Comparison of ENCODE assay signal across 20 cellular contexts in the genomic region with DNA sequence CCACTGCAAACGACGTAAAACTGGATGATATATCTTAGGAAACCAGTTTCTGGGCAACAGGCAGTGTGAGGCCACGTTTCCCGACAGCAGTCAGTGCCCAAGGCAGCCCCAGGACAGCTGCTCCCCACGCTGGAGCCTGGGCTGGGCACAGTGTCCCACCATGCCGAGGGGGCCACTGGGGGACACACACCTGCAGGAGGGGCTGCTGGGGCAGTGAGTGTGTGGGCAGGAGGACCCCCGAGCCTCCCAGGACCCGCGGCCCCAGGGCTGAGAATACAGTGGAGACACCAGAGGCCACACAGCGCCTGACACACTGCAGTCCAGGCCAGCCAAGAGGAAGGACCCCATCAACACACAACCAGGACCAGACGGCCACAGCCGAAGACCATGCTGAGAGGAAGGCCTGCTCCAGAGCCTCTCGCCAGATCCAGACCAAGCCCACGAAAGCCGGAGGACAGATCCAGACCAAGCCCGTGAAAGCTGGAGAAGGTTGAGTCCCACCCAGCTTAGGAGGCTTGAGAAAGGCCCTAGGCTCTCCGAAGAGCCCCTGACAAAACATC. TPM values are rescaled to one million over a fixed set of nuclear protein-coding genes. Genes with fewer than 3 reads are reported as not detected.
DNase-seq lines count a peak whose midpoint lies in the region; ATAC-seq, FAIRE-seq and TF ChIP-seq lines count a peak whose summit lies in the region.
"Had no signal": no experiment of that assay in that cellular context is flagged by ENCODE, and none has a peak within 500 bp of the region (broad histone marks: within the 10 kb centered on the region; RNA-seq: fewer than 3 reads in every experiment).

No MANE protein-coding gene starts in this region.

- H3K27ac ChIP-seq in astrocyte (ENCODE audit: low read depth, low read length): peak overlapping the region; percentile 31
- no peak overlapping the region for H3K27ac ChIP-seq in neural progenitor cell
- H3K27ac ChIP-seq: C4-2B had no signal

- H3K9ac ChIP-seq in astrocyte (ENCODE audit: low read length): peak overlapping the region; percentile 55
- H3K9ac ChIP-seq in neural progenitor cell: no peak overlapping the region

- H3K27ac Mint-ChIP-seq in activated T-cell treated with anti-CD3 and anti-CD28 coated beads, Interleukin-2, amount 50 U/mL, for 72 hours: no peak overlapping the region
- no peak overlapping the region for H3K27ac Mint-ChIP-seq in astrocyte (ENCODE audit: unreplicated experiment)
- H3K27ac Mint-ChIP-seq in neural progenitor cell: no peak overlapping the region

- H3K36me3 ChIP-seq in H7 (replicated peaks; ENCODE audit: control insufficient read depth, insufficient read depth, low read length) (no peaks in the 10 kb centered on the region; the same call in 1 of the 2 replicates), astrocyte (ENCODE audit: insufficient read depth, low read length) (no peaks in the 10 kb centered on the region), neural progenitor cell (no peaks in the 10 kb centered on the region)

- H3F3A ChIP-seq in neural progenitor cell (ENCODE audit: low read depth): no peaks in the 10 kb centered on the region

- peaks cover 10% of the 10 kb centered on the region for H4K20me1 ChIP-seq in astrocyte (ENCODE audit: insufficient read depth, low read length)
- H4K20me1 ChIP-seq in neural progenitor cell (ENCODE audit: low read depth): no peaks in the 10 kb centered on the region

- H3K4me3 ChIP-seq in H7 (ENCODE audit: insufficient read depth, low read depth, low read length) (no peak overlapping the region), astrocyte (ENCODE audit: insufficient read depth, low read depth, low read length) (no peak overlapping the region), neural progenitor cell (no peak overlapping the region)

- peaks cover 8% of the 10 kb centered on the region for H3K27me3 Mint-ChIP-seq in activated T-cell treated with anti-CD3 and anti-CD28 coated beads, Interleukin-2, amount 50 U/mL, for 72 hours (ENCODE audit: low read depth)
- H3K27me3 Mint-ChIP-seq in astrocyte (ENCODE audit: low read depth, unreplicated experiment) (no peaks in the 10 kb centered on the region), neural progenitor cell (ENCODE audit: insufficient read depth, low read depth) (peaks cover 6% of the 10 kb centered on the region)
- H3K27me3 Mint-ChIP-seq: IgD-negative memory B cell had no signal

- TF ChIP-seq CTCF in astrocyte (IDR thresholded peaks at IDR 0.05; ENCODE audit: insufficient read depth, low read depth, low read length): no peak
- no peak for TF ChIP-seq CTCF in neural progenitor cell (IDR thresholded peaks at IDR 0.05)

- H3K9me3 ChIP-seq in astrocyte (ENCODE audit: insufficient read depth, low read depth, low read length): no peaks in the 10 kb centered on the region
- H3K9me3 ChIP-seq in neural progenitor cell (ENCODE audit: low read depth): no peaks in the 10 kb centered on the region

- H3K36me3 Mint-ChIP-seq in activated T-cell treated with anti-CD3 and anti-CD28 coated beads, Interleukin-2, amount 50 U/mL, for 72 hours (ENCODE audit: insufficient read depth in 2 of 2): peaks cover 1 to 7% of the 10 kb centered on the region in 2 donors
- H3K36me3 Mint-ChIP-seq in astrocyte (ENCODE audit: low read depth, unreplicated experiment) (peaks cover 15% of the 10 kb centered on the region), neural progenitor cell (peaks cover 16% of the 10 kb centered on the region)

- peaks cover 43% of the 10 kb centered on the region for H3K4me1 Mint-ChIP-seq in activated T-cell treated with anti-CD3 and anti-CD28 coated beads, Interleukin-2, amount 50 U/mL, for 72 hours (ENCODE audit: low read depth)
- H3K4me1 Mint-ChIP-seq in astrocyte (ENCODE audit: low read depth, unreplicated experiment) (no peaks in the 10 kb centered on the region), neural progenitor cell (peaks cover 3% of the 10 kb centered on the region)

- no peak for ATAC-seq in activated T-cell treated with anti-CD3 and anti-CD28 coated beads, Interleukin-2, amount 50 U/mL, for 72 hours (replicated peaks in 1 of 2)
- ATAC-seq in GM19324 (IDR thresholded peaks at IDR 0.05; ENCODE audit: low FRiP score, unreplicated experiment) (no peak), HG03280 (IDR thresholded peaks at IDR 0.05; ENCODE audit: unreplicated experiment) (no peak)

- H3K4me3 Mint-ChIP-seq in activated T-cell treated with anti-CD3 and anti-CD28 coated beads, Interleukin-2, amount 50 U/mL, for 72 hours: peak overlapping the region; percentile 24 to 39
- no peak overlapping the region for H3K4me3 Mint-ChIP-seq in astrocyte (ENCODE audit: unreplicated experiment)
- no peak overlapping the region for H3K4me3 Mint-ChIP-seq in neural progenitor cell

- H3K4me1 ChIP-seq in astrocyte (ENCODE audit: insufficient read depth, low read length) (peaks cover 6% of the 10 kb centered on the region), neural progenitor cell (no peaks in the 10 kb centered on the region)

- H3K4me2 ChIP-seq in astrocyte (ENCODE audit: low read length): peak overlapping the region; percentile 40
- H3K4me2 ChIP-seq in neural progenitor cell: no peak overlapping the region

- H3K27me3 ChIP-seq in H7 (ENCODE audit: control insufficient read depth, insufficient read depth, low read length) (no peaks in the 10 kb centered on the region), astrocyte (ENCODE audit: insufficient read depth, low read length) (no peaks in the 10 kb centered on the region), neural progenitor cell (no peaks in the 10 kb centered on the region)

- no peak for DNase-seq in activated T-cell treated with anti-CD3 and anti-CD28 coated beads, Interleukin-2, amount 50 U/mL, for 72 hours
- DNase-seq in activated T-cell treated with anti-CD3 and anti-CD28 coated beads for 4 hours (no peak), H7 (peak; percentile 53), astrocyte (ENCODE audit: low read depth) (no peak), neural progenitor cell (ENCODE audit: low spot score) (peak; percentile 0), DMS53 treated with DMSO at 0.1 percent for 48 hours (lab: John Stamatoyannopoulos, UW; ENCODE audit: unreplicated experiment) (no peak)
- DNase-seq: DMS 273 treated with DMSO at 0.1 percent for 48 hours, Kasumi-1, MM.1S, NCI-H1092 treated with DMSO at 0.1 percent for 48 hours, NCI-H2081 treated with DMSO at 0.1 percent for 48 hours, NCI-H510A treated with DMSO at 0.1 percent for 48 hours, NCI-H82, SHP77 treated with DMSO at 0.1 percent for 48 hours had no signal

- H2AFZ ChIP-seq in astrocyte (ENCODE audit: low read depth, low read length) (no peak overlapping the region), neural progenitor cell (replicated peaks) (no peak overlapping the region)

- H3K9me3 Mint-ChIP-seq in activated T-cell treated with anti-CD3 and anti-CD28 coated beads, Interleukin-2, amount 50 U/mL, for 72 hours: no peaks in the 10 kb centered on the region
- H3K9me3 Mint-ChIP-seq in astrocyte (ENCODE audit: unreplicated experiment) (peaks cover 4% of the 10 kb centered on the region), neural progenitor cell (peaks cover 13% of the 10 kb centered on the region)

- H3K79me2 ChIP-seq in astrocyte (ENCODE audit: insufficient read depth, low read length): no peaks in the 10 kb centered on the region
- no peaks in the 10 kb centered on the region for H3K79me2 ChIP-seq in neural progenitor cell (ENCODE audit: low read depth)

- FAIRE-seq in astrocyte (lab: Jason Lieb, UNC): no peak
- FAIRE-seq: A204.1, GM12892 had no signal

RNA-seq across cellular contexts. Expression of a gene that starts 26.1 kb away (rescaled TPM):
- 10 to 100 TPM; 23.7 to 26.0 TPM for total RNA-seq in activated T-cell treated with anti-CD3 and anti-CD28 coated beads, Interleukin-2, amount 50 U/mL, for 72 hours
- 7.0 and 15.7 TPM in 2 replicates for total RNA-seq in H7 (2014; rRNA removed; shearing (Covaris generic))
- 8.5 and 9.4 TPM in 2 replicates for total RNA-seq in astrocyte
- total RNA-seq in neural progenitor cell (ENCODE audit: low replicate concordance): 4.7 and 25.1 TPM in 2 replicates

RNA-seq across cellular contexts. Expression of a gene that starts 26.3 kb away (rescaled TPM):
- 1 to 10 TPM; 1.4 to 1.8 TPM for total RNA-seq in activated T-cell treated with anti-CD3 and anti-CD28 coated beads, Interleukin-2, amount 50 U/mL, for 72 hours
- 0.78 and 1.0 TPM in 2 replicates for total RNA-seq in H7 (2014; rRNA removed; shearing (Covaris generic))
- total RNA-seq in astrocyte (0.50 and 0.84 TPM in 2 replicates), neural progenitor cell (ENCODE audit: low replicate concordance) (0.39 and 0.65 TPM in 2 replicates)

RNA-seq across cellular contexts. Expression of a gene that starts 44.3 kb away (rescaled TPM):
- total RNA-seq in activated T-cell treated with anti-CD3 and anti-CD28 coated beads, Interleukin-2, amount 50 U/mL, for 72 hours: not detected
- 0.55 and 0.76 TPM in 2 replicates for total RNA-seq in H7 (2014; rRNA removed; shearing (Covaris generic))
- total RNA-seq in astrocyte (0.11 TPM in 1 of 2 replicates, not detected in the other), neural progenitor cell (ENCODE audit: low replicate concordance) (not detected in 2 replicates)

Comparison
In these comparisons a context has a peak if more than half of its experiments do, and no peak if none do; other contexts are left out.
1. DNase-seq: peak in H7 (single experiment) and neural progenitor cell (single experiment); none in activated T-cell treated with anti-CD3 and anti-CD28 coated beads, Interleukin-2, amount 50 U/mL, for 72 hours (0 of 2), activated T-cell treated with anti-CD3 and anti-CD28 coated beads for 4 hours (single experiment), astrocyte (single experiment) and DMS53 treated with DMSO at 0.1 percent for 48 hours (single experiment).
2. H3K4me3 Mint-ChIP-seq: peak in activated T-cell treated with anti-CD3 and anti-CD28 coated beads, Interleukin-2, amount 50 U/mL, for 72 hours (2 of 2); none in astrocyte (single experiment) and neural progenitor cell (single experiment).